In genomic region chr12:25958254-25959068, GRCh38 we compare ENCODE assay signal across 8 cellular contexts. TPM values are rescaled to one million over a fixed set of nuclear protein-coding genes. Genes with fewer than 3 reads are reported as not detected.
DNase-seq lines count a peak whose midpoint lies in the region; ATAC-seq and TF ChIP-seq lines count a peak whose summit lies in the region.

A gene with protein sequence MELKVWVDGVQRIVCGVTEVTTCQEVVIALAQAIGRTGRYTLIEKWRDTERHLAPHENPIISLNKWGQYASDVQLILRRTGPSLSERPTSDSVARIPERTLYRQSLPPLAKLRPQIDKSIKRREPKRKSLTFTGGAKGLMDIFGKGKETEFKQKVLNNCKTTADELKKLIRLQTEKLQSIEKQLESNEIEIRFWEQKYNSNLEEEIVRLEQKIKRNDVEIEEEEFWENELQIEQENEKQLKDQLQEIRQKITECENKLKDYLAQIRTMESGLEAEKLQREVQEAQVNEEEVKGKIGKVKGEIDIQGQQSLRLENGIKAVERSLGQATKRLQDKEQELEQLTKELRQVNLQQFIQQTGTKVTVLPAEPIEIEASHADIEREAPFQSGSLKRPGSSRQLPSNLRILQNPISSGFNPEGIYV (plus strand): TSS chr12:25958682. CDS start chr12:26055344, 96,662 bp downstream.

- peaks cover 24% of the 10 kb centered on the region for H3K4me1 Mint-ChIP-seq in CD14-positive monocyte

- ATAC-seq in GM18868 (IDR thresholded peaks at IDR 0.05; ENCODE audit: unreplicated experiment) (peak; percentile 85), HG03064 (IDR thresholded peaks at IDR 0.05; ENCODE audit: low read depth, unreplicated experiment) (peak; percentile 64), Right ventricle myocardium inferior (peak; percentile 96)

- peaks cover 47 to 51% (median 50%) of the 10 kb centered on the region in 3 donors for H3K27me3 Mint-ChIP-seq in CD14-positive monocyte (ENCODE audit: low read depth in 3 of 3)

- peak within 1 kb of the TSS in 3 of 4 donors; percentile 52 to 97 (median 78) for H3K4me3 ChIP-seq in adrenal gland

- no peaks in the 10 kb centered on the region for H3K9me3 ChIP-seq in adrenal gland (replicated peaks in 1 of 3)

- peak within 1 kb of the TSS; percentile 88 to 94 for H3K4me3 Mint-ChIP-seq in CD14-positive monocyte

- no peak for TF ChIP-seq CTCF in CD14-positive monocyte (IDR thresholded peaks at IDR 0.05)
- peak in 1 of 6 experiments; percentile 9 for TF ChIP-seq CTCF in adrenal gland (IDR thresholded peaks at IDR 0.05)

- intact Hi-C loops in CD14-positive monocyte (cut with micrococcal nuclease) (no loop called here), adrenal gland (cut with DNase I) (no loop called here), Right ventricle myocardium inferior (cut with DNase I) (loop anchor here (5.0 kb wide), 2 partner anchors 69 to 526 kb away; no protein-coding TSS in a partner anchor)

- 1% methylated on average over 13 to 139 of the region's 140 CpGs; no CpG with 5 or more reads in 1 of the 4 donors for WGBS in adrenal gland, 4 donors

- H3K9me3 Mint-ChIP-seq in CD14-positive monocyte = peaks cover 0 to 7% (median 2%) of the 10 kb centered on the region in 7 donors

- no peak for DNase-seq in CD14-positive monocyte (ENCODE audit: low spot score)
- DNase-seq in NCI-H526 (lab: John Stamatoyannopoulos, UW) = peak; percentile 29 to 86
- peak; percentile 72 to 84 (median 77) for DNase-seq in adrenal gland
- peak; percentile 87 for DNase-seq in Right ventricle myocardium inferior (ENCODE audit: missing footprints)
- peak in 48 of 56 donors; percentile 23 to 87 (median 66) for DNase-seq in nucleus accumbens (lab: John Stamatoyannopoulos, UW)
- DNase-seq in NK-92 (lab: John Stamatoyannopoulos, UW; ENCODE audit: unreplicated experiment) = no peak

- TF ChIP-seq POLR2A in adrenal gland (IDR thresholded peaks at IDR 0.05) = peak; percentile 84 to 86

- H3K36me3 ChIP-seq in adrenal gland (replicated peaks in 1 of 2) = no peaks in the 10 kb centered on the region

- peaks cover 2 to 38% of the 10 kb centered on the region in 2 donors for H3K4me1 ChIP-seq in adrenal gland (replicated peaks in 1 of 2)

- peak within 1 kb of the TSS; percentile 90 to 100 (median 98) for H3K27ac ChIP-seq in adrenal gland

- H3K27ac Mint-ChIP-seq in CD14-positive monocyte = peak within 1 kb of the TSS in 1 of 7 donors; percentile 20

- H3K36me3 Mint-ChIP-seq in CD14-positive monocyte = peaks cover 0 to 2% of the 10 kb centered on the region in 2 donors

- no peaks in the 10 kb centered on the region for H3K27me3 ChIP-seq in adrenal gland

RNA-seq across cellular contexts. Expression of the gene that starts here (rescaled TPM):
- polyA plus RNA-seq in CD14-positive monocyte (under 1 TPM in 1 of 2 donors, not detected in 1; 0.39 TPM), adrenal gland (10 to 100 TPM in 2 of 3 donors, 1 to 10 TPM in 1; 6.5 to 28.7 (median 10.5) TPM)
- total RNA-seq in adrenal gland (10 to 100 TPM; 29.2 to 85.7 (median 53.9) TPM), Right ventricle myocardium inferior (26.2 TPM)

Comparison
In these comparisons a context has a peak if more than half of its experiments do, and no peak if none do; other contexts are left out.
1. RNA of the gene that starts here (polyA plus RNA-seq): 6.5 to 28.7 TPM in adrenal gland; 0.39 TPM in CD14-positive monocyte; every median in the first group is over 4 times any median in the second.
2. DNase-seq: peak in NCI-H526 (2 of 2), adrenal gland (7 of 7), Right ventricle myocardium inferior (single experiment) and nucleus accumbens (48 of 56); none in CD14-positive monocyte (single experiment) and NK-92 (single experiment).
3. Peak in every context shown above with its lines, with median percentiles within 50 percentile points of each other: ATAC-seq.